Comparison of ENCODE assay signal across 1 cellular context in genomic region chr13:27621366-27622101, GRCh38.
A peak's percentile ranks its signal among the peaks of the same experiment; 100 is the strongest.
TF ChIP-seq lines count a peak whose summit lies in the region.

TSS of gene POLR1D (plus strand) at chr13:27621892. CDS start at chr13:27621984, 92 bp downstream.

TF ChIP-seq in HepG2, 621 proteins besides CTCF, POLR2A, EP300 and RAD21 (continued from another document and continues in another):
- TF ChIP-seq, protein P1, sequence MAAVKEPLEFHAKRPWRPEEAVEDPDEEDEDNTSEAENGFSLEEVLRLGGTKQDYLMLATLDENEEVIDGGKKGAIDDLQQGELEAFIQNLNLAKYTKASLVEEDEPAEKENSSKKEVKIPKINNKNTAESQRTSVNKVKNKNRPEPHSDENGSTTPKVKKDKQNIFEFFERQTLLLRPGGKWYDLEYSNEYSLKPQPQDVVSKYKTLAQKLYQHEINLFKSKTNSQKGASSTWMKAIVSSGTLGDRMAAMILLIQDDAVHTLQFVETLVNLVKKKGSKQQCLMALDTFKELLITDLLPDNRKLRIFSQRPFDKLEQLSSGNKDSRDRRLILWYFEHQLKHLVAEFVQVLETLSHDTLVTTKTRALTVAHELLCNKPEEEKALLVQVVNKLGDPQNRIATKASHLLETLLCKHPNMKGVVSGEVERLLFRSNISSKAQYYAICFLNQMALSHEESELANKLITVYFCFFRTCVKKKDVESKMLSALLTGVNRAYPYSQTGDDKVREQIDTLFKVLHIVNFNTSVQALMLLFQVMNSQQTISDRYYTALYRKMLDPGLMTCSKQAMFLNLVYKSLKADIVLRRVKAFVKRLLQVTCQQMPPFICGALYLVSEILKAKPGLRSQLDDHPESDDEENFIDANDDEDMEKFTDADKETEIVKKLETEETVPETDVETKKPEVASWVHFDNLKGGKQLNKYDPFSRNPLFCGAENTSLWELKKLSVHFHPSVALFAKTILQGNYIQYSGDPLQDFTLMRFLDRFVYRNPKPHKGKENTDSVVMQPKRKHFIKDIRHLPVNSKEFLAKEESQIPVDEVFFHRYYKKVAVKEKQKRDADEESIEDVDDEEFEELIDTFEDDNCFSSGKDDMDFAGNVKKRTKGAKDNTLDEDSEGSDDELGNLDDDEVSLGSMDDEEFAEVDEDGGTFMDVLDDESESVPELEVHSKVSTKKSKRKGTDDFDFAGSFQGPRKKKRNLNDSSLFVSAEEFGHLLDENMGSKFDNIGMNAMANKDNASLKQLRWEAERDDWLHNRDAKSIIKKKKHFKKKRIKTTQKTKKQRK (IDR thresholded peaks at IDR 0.05; ENCODE audit: low read length): no peak
- TF ChIP-seq, protein P2, sequence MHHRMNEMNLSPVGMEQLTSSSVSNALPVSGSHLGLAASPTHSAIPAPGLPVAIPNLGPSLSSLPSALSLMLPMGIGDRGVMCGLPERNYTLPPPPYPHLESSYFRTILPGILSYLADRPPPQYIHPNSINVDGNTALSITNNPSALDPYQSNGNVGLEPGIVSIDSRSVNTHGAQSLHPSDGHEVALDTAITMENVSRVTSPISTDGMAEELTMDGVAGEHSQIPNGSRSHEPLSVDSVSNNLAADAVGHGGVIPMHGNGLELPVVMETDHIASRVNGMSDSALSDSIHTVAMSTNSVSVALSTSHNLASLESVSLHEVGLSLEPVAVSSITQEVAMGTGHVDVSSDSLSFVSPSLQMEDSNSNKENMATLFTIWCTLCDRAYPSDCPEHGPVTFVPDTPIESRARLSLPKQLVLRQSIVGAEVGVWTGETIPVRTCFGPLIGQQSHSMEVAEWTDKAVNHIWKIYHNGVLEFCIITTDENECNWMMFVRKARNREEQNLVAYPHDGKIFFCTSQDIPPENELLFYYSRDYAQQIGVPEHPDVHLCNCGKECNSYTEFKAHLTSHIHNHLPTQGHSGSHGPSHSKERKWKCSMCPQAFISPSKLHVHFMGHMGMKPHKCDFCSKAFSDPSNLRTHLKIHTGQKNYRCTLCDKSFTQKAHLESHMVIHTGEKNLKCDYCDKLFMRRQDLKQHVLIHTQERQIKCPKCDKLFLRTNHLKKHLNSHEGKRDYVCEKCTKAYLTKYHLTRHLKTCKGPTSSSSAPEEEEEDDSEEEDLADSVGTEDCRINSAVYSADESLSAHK (CRISPR knock-in tag; IDR thresholded peaks at IDR 0.05; ENCODE audit: borderline replicate concordance): no peak
- peak; percentile 66 for TF ChIP-seq REPIN1 (CRISPR knock-in tag; IDR thresholded peaks at IDR 0.05; ENCODE audit: borderline replicate concordance, low read depth)
- TF ChIP-seq ZBTB3 (CRISPR knock-in tag; IDR thresholded peaks at IDR 0.05; ENCODE audit: borderline replicate concordance, low read depth): peak; percentile 44; the same call in 1 of the 2 replicates
- no peak for TF ChIP-seq TCF7L2 (IDR thresholded peaks at IDR 0.05; ENCODE audit: low read depth, low read length)
- TF ChIP-seq GTF3A (CRISPR knock-in tag; conservative IDR thresholded peaks at IDR 0.05): no peak
- no peak for TF ChIP-seq ZNF335 (CRISPR knock-in tag; IDR thresholded peaks at IDR 0.05)
- TF ChIP-seq ZNF101 (CRISPR knock-in tag; IDR thresholded peaks at IDR 0.05; ENCODE audit: borderline replicate concordance, low read depth): no peak
- TF ChIP-seq SIN3B (IDR thresholded peaks at IDR 0.05; ENCODE audit: low read length): no peak
- no peak; the same call in 1 of the 2 replicates for TF ChIP-seq ZFYVE20 (CRISPR knock-in tag; IDR thresholded peaks at IDR 0.05; ENCODE audit: borderline replicate concordance, low read depth)
- TF ChIP-seq, protein P3, sequence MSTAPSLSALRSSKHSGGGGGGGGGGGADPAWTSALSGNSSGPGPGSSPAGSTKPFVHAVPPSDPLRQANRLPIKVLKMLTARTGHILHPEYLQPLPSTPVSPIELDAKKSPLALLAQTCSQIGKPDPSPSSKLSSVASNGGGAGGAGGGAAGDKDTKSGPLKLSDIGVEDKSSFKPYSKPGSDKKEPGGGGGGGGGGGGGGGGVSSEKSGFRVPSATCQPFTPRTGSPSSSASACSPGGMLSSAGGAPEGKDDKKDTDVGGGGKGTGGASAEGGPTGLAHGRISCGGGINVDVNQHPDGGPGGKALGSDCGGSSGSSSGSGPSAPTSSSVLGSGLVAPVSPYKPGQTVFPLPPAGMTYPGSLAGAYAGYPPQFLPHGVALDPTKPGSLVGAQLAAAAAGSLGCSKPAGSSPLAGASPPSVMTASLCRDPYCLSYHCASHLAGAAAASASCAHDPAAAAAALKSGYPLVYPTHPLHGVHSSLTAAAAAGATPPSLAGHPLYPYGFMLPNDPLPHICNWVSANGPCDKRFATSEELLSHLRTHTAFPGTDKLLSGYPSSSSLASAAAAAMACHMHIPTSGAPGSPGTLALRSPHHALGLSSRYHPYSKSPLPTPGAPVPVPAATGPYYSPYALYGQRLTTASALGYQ (CRISPR knock-in tag; IDR thresholded peaks at IDR 0.05): no peak; the same call in 1 of the 2 replicates
- 0 out of 2 replicates have a peak, but pooled peaks have one; percentile 18 for TF ChIP-seq ZHX2 (IDR thresholded peaks at IDR 0.05; ENCODE audit: low read depth)
- no peak for TF ChIP-seq ZHX2 (CRISPR knock-in tag; IDR thresholded peaks at IDR 0.05; ENCODE audit: borderline replicate concordance)
- TF ChIP-seq, protein P4, sequence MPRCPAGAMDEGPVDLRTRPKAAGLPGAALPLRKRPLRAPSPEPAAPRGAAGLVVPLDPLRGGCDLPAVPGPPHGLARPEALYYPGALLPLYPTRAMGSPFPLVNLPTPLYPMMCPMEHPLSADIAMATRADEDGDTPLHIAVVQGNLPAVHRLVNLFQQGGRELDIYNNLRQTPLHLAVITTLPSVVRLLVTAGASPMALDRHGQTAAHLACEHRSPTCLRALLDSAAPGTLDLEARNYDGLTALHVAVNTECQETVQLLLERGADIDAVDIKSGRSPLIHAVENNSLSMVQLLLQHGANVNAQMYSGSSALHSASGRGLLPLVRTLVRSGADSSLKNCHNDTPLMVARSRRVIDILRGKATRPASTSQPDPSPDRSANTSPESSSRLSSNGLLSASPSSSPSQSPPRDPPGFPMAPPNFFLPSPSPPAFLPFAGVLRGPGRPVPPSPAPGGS (CRISPR knock-in tag; IDR thresholded peaks at IDR 0.05): peak; percentile 53; the same call in 1 of the 2 replicates
- TF ChIP-seq KLF9 (CRISPR knock-in tag; IDR thresholded peaks at IDR 0.05; ENCODE audit: low read depth): no peak
- no peak for TF ChIP-seq SETDB1 (CRISPR knock-in tag; IDR thresholded peaks at IDR 0.05; ENCODE audit: borderline replicate concordance)
- TF ChIP-seq PPARG (CRISPR knock-in tag; conservative IDR thresholded peaks at IDR 0.05): no peak
- TF ChIP-seq RXRB (CRISPR knock-in tag; IDR thresholded peaks at IDR 0.05; ENCODE audit: borderline replicate concordance): 0 out of 2 replicates have a peak, but pooled peaks have one; percentile 22
- peak; percentile 66; the same call in 1 of the 2 replicates for TF ChIP-seq SALL2 (CRISPR knock-in tag; IDR thresholded peaks at IDR 0.05)
- no peak for TF ChIP-seq ATF6 (CRISPR knock-in tag; conservative IDR thresholded peaks at IDR 0.05)
- TF ChIP-seq, protein P5, sequence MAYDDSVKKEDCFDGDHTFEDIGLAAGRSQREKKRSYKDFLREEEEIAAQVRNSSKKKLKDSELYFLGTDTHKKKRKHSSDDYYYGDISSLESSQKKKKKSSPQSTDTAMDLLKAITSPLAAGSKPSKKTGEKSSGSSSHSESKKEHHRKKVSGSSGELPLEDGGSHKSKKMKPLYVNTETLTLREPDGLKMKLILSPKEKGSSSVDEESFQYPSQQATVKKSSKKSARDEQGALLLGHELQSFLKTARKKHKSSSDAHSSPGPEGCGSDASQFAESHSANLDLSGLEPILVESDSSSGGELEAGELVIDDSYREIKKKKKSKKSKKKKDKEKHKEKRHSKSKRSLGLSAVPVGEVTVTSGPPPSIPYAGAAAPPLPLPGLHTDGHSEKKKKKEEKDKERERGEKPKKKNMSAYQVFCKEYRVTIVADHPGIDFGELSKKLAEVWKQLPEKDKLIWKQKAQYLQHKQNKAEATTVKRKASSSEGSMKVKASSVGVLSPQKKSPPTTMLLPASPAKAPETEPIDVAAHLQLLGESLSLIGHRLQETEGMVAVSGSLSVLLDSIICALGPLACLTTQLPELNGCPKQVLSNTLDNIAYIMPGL (CRISPR knock-in tag; IDR thresholded peaks at IDR 0.05; ENCODE audit: borderline replicate concordance in 1 of 2, low read depth in 1 of 2): peak; percentile 85 to 87; a peak in 3 of 4 replicates
- TF ChIP-seq ZKSCAN1 (IDR thresholded peaks at IDR 0.05; ENCODE audit: low read length): no peak
- no peak for TF ChIP-seq SRF (IDR thresholded peaks at IDR 0.05; ENCODE audit: low read depth, low read length)
- no peak for TF ChIP-seq ZNF121 (CRISPR knock-in tag; IDR thresholded peaks at IDR 0.05)
- no peak for TF ChIP-seq ZSCAN30 (CRISPR knock-in tag; IDR thresholded peaks at IDR 0.05)
- no peak for TF ChIP-seq RFXANK (CRISPR knock-in tag; IDR thresholded peaks at IDR 0.05)
- no peak for TF ChIP-seq ZKSCAN8 (CRISPR knock-in tag; IDR thresholded peaks at IDR 0.05; ENCODE audit: borderline replicate concordance)
- TF ChIP-seq SMARCE1 (IDR thresholded peaks at IDR 0.05; ENCODE audit: borderline replicate concordance): no peak
- peak; percentile 84; the same call in 1 of the 2 replicates for TF ChIP-seq ZNF276 (CRISPR knock-in tag; IDR thresholded peaks at IDR 0.05; ENCODE audit: low read depth)
- TF ChIP-seq ZNF737 (CRISPR knock-in tag; IDR thresholded peaks at IDR 0.05; ENCODE audit: borderline replicate concordance): peak; percentile 66; the same call in 1 of the 2 replicates
- no peak for TF ChIP-seq ZNF75D (CRISPR knock-in tag; IDR thresholded peaks at IDR 0.05; ENCODE audit: borderline replicate concordance)
- TF ChIP-seq ZFP1 (CRISPR knock-in tag; IDR thresholded peaks at IDR 0.05): no peak
- TF ChIP-seq PBX2 (CRISPR knock-in tag; IDR thresholded peaks at IDR 0.05): no peak
- TF ChIP-seq RELA (CRISPR knock-in tag; IDR thresholded peaks at IDR 0.05): no peak
- no peak for TF ChIP-seq PCBP2 (optimal IDR thresholded peaks at IDR 0.05; ENCODE audit: low read depth, low read length, poor library complexity, severe bottlenecking)
- peak; percentile 70; the same call in 1 of the 2 replicates for TF ChIP-seq ZC3H13 (CRISPR knock-in tag; IDR thresholded peaks at IDR 0.05)
